8 cellular contexts compared by ENCODE assay signal in the genomic region with DNA sequence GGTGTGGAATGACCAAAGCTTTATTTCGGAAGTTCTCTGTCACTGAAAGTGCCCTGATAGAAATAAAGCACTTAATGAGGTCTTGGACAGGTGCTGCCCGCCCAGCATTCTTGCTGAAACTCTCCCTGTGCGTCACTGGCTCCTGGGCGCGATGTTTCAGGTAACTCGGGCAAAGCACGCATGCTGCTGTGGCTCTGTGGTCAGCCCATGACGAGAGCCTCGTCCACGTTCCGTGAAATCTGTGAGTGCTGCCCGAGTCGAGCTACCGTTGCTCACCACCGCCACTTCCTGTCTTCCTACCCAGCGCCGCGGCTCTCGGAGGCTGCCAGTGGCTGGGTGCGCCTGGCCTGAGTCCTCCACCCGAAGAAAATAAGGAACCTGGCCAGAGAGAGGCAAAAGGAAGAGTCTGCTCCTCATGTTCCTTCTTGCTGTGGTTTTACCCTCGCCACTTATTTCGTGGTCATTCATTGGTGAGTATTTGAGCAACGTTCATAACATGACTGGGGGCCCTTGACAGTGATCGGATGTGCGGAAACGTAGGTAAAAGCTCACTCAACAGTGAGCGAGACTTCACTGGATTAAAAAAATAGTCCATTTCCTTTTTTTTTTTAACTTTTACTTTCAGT.
DNase-seq lines count a peak whose midpoint lies in the region; ATAC-seq and TF ChIP-seq lines count a peak whose summit lies in the region.

No MANE protein-coding gene starts in this region.

- H3K4me3 ChIP-seq in neuronal stem cell (ENCODE audit: low read length in 2 of 2) (no peak overlapping the region), thyroid gland (replicated peaks in 1 of 3) (no peak overlapping the region)

- H3K79me1 ChIP-seq in neuronal stem cell (ENCODE audit: low read depth, low read length), result no peaks in the 10 kb centered on the region

- H4K91ac ChIP-seq in neuronal stem cell (ENCODE audit: low read depth, low read length, poor library complexity), result no peak overlapping the region

- no peak overlapping the region for H3K4me2 ChIP-seq in neuronal stem cell (ENCODE audit: insufficient read depth, low read length, poor library complexity, severe bottlenecking)

- H3K4ac ChIP-seq in neuronal stem cell (ENCODE audit: low read length), result no peak overlapping the region

- peaks cover 34% of the 10 kb centered on the region for H3K4me1 Mint-ChIP-seq in T-helper 17 cell

- H3K23ac ChIP-seq in neuronal stem cell (ENCODE audit: low read depth, low read length, poor library complexity), result peak overlapping the region; percentile 73

- no peaks in the 10 kb centered on the region for H3K36me3 Mint-ChIP-seq in T-helper 17 cell (ENCODE audit: low read depth)

- no peak overlapping the region for H3K9ac ChIP-seq in neuronal stem cell (ENCODE audit: low read depth, low read length, poor library complexity)

- TF ChIP-seq CTCF in thyroid gland (IDR thresholded peaks at IDR 0.05), result no peak

- intact Hi-C loops in thyroid gland (cut with DNase I), result no loop called here

- ATAC-seq in GM18868 (IDR thresholded peaks at IDR 0.05; ENCODE audit: unreplicated experiment), result peak; percentile 74
- peak; percentile 50 for ATAC-seq in HG03064 (IDR thresholded peaks at IDR 0.05; ENCODE audit: low read depth, unreplicated experiment)
- ATAC-seq in T-helper 17 cell, result peak; percentile 86

- peak overlapping the region; percentile 90 for H3K4me3 Mint-ChIP-seq in T-helper 17 cell

- peak overlapping the region; percentile 65 for H3K18ac ChIP-seq in neuronal stem cell (ENCODE audit: low read length)

- no peak overlapping the region for H2BK120ac ChIP-seq in neuronal stem cell (ENCODE audit: low read depth, low read length)

- H2BK12ac ChIP-seq in neuronal stem cell (ENCODE audit: low read length), result no peak overlapping the region

- peak overlapping the region; percentile 67 for H2BK15ac ChIP-seq in neuronal stem cell (ENCODE audit: low read length)

- peak overlapping the region; percentile 40 for H2AK5ac ChIP-seq in neuronal stem cell (ENCODE audit: low read depth, low read length)

- H3K27ac Mint-ChIP-seq in T-helper 17 cell, result peak overlapping the region; percentile 98

- H2AFZ ChIP-seq in neuronal stem cell (ENCODE audit: low read length), result no peak overlapping the region

- H2BK5ac ChIP-seq in neuronal stem cell (ENCODE audit: low read length), result no peak overlapping the region

- peaks cover 0 to 11% of the 10 kb centered on the region in 2 donors for H3K4me1 ChIP-seq in neuronal stem cell (ENCODE audit: control insufficient read depth in 2 of 2, insufficient read depth in 1 of 2, low read depth in 1 of 2, low read length in 2 of 2)
- no peaks in the 10 kb centered on the region for H3K4me1 ChIP-seq in thyroid gland

- H3K27me3 Mint-ChIP-seq in T-helper 17 cell, result no peaks in the 10 kb centered on the region

- WGBS in neuronal stem cell (ENCODE audit: extremely low coverage in 2 of 2, insufficient read length in 2 of 2, insufficient replicate concordance in 1 of 2), 2 donors, result no CpG with 5 or more reads among the region's 28 CpGs
- WGBS in thyroid gland, 2 donors, result 78 to 87% methylated on average over 28 of the region's 28 CpGs

- no peak overlapping the region for H4K8ac ChIP-seq in neuronal stem cell (ENCODE audit: low read depth, low read length)

- DNase-seq in T-helper 17 cell (peak; percentile 42 to 53 (median 50)), neuronal stem cell (ENCODE audit: low spot score) (no peak), thyroid gland (peak; percentile 24 to 27), NCI-H1092 (lab: John Stamatoyannopoulos, UW) (no peak), SHP77 (lab: John Stamatoyannopoulos, UW) (no peak)
- peak; percentile 28 for DNase-seq in activated naive CD8-positive, alpha-beta T cell treated with anti-CD3 and anti-CD28 coated beads, Interleukin-2, amount 50 U/mL, for 16 hours (ENCODE audit: low read depth, low spot score)

- TF ChIP-seq POLR2A in thyroid gland (IDR thresholded peaks at IDR 0.05), result no peak

- H3K27ac ChIP-seq in neuronal stem cell (replicated peaks; ENCODE audit: low read length), result no peak overlapping the region
- no peak overlapping the region for H3K27ac ChIP-seq in thyroid gland

- H3K36me3 ChIP-seq in neuronal stem cell (replicated peaks in 1 of 2; ENCODE audit: control insufficient read depth in 2 of 2, insufficient read depth in 2 of 2, low read length in 2 of 2), result no peaks in the 10 kb centered on the region
- no peaks in the 10 kb centered on the region for H3K36me3 ChIP-seq in thyroid gland

- no peak overlapping the region for H3K14ac ChIP-seq in neuronal stem cell (ENCODE audit: low read length)

- H3K27me3 ChIP-seq in neuronal stem cell (ENCODE audit: control insufficient read depth in 3 of 3, insufficient read depth in 3 of 3, low read depth in 1 of 3, low read length in 3 of 3) (peaks cover 0 to 3% (median 0%) of the 10 kb centered on the region in 3 experiments), thyroid gland (no peaks in the 10 kb centered on the region)

- H3K9me3 ChIP-seq in T-helper 17 cell (ENCODE audit: control insufficient read depth, low read length, poor library complexity, severe bottlenecking) (no peaks in the 10 kb centered on the region), neuronal stem cell (replicated peaks in 1 of 2; ENCODE audit: control insufficient read depth in 2 of 2, insufficient read depth in 1 of 2, low read depth in 1 of 2, low read length in 2 of 2) (peaks cover 0 to 1% of the 10 kb centered on the region in 2 donors), thyroid gland (no peaks in the 10 kb centered on the region)

Comparison
In these comparisons a context has a peak if more than half of its experiments do, and no peak if none do; other contexts are left out.
1. DNase-seq: peak in T-helper 17 cell (3 of 3), activated naive CD8-positive, alpha-beta T cell treated with anti-CD3 and anti-CD28 coated beads, Interleukin-2, amount 50 U/mL, for 16 hours (single experiment) and thyroid gland (2 of 2); none in neuronal stem cell (single experiment), NCI-H1092 (single experiment) and SHP77 (0 of 2).
2. Peak in every context shown above with its lines, with median percentiles within 50 percentile points of each other: ATAC-seq.